8 cellular contexts compared by ENCODE assay signal in genomic region chr3:168094877-168095610, GRCh38. TPM values are rescaled to one million over a fixed set of nuclear protein-coding genes. Genes with fewer than 3 reads are reported as not detected.
A peak's percentile ranks its signal among the peaks of the same experiment; 100 is the strongest.
DNase-seq lines count a peak whose midpoint lies in the region; ATAC-seq and TF ChIP-seq lines count a peak whose summit lies in the region.

No MANE protein-coding gene starts in this region.

- peaks cover 48% of the 10 kb centered on the region for H3K27me3 Mint-ChIP-seq in activated CD4-positive, alpha-beta T cell treated with anti-CD3 and anti-CD28 coated beads, Interleukin-2, amount 10 ng/mL, durations not matched to agents 7 days and 5 days

- peak overlapping the region; percentile 73 to 89 for H3K4ac ChIP-seq in mesenchymal stem cell (ENCODE audit: low read depth in 1 of 2, low read length in 2 of 2)

- H3K36me3 ChIP-seq in endocrine pancreas (ENCODE audit: control insufficient read depth, insufficient read depth, low read length) (no peaks in the 10 kb centered on the region), mesenchymal stem cell (ENCODE audit: control insufficient read depth in 1 of 2, insufficient read depth in 2 of 2, low read depth in 1 of 2, low read length in 2 of 2) (no peaks in the 10 kb centered on the region)

- CTCF ChIA-PET in activated CD4-positive, alpha-beta T cell treated with anti-CD3 and anti-CD28 coated beads, Interleukin-2, amount 10 ng/mL, durations not matched to agents 7 days and 5 days (lab: Charles Lee): no interaction called here

- TF ChIP-seq CTCF in AG10803 (conservative IDR thresholded peaks at IDR 0.05; ENCODE audit: low read length): peak; percentile 45

- peak overlapping the region in 1 of 2 experiments; percentile 95 for H3K14ac ChIP-seq in mesenchymal stem cell (ENCODE audit: low read length in 2 of 2)

- no peaks in the 10 kb centered on the region for H3K36me3 Mint-ChIP-seq in activated CD4-positive, alpha-beta T cell treated with anti-CD3 and anti-CD28 coated beads, Interleukin-2, amount 10 ng/mL, durations not matched to agents 7 days and 5 days (ENCODE audit: low read depth)

- no peak overlapping the region for H2AK5ac ChIP-seq in mesenchymal stem cell (ENCODE audit: low read length, severe bottlenecking)

- under 1% methylated on average over 62 of the region's 70 CpGs for WGBS in mesenchymal stem cell

- peak overlapping the region; percentile 92 for H2BK5ac ChIP-seq in mesenchymal stem cell (ENCODE audit: low read depth, low read length, poor library complexity, severe bottlenecking)

- POLR2A ChIA-PET in activated CD4-positive, alpha-beta T cell treated with anti-CD3 and anti-CD28 coated beads, Interleukin-2, amount 10 ng/mL, durations not matched to agents 7 days and 5 days (lab: Charles Lee): no interaction called here

- H3K23ac ChIP-seq in mesenchymal stem cell (ENCODE audit: low read length in 2 of 2): peak overlapping the region in 1 of 2 experiments; percentile 99

- peaks cover 14% of the 10 kb centered on the region for H3K4me1 Mint-ChIP-seq in activated CD4-positive, alpha-beta T cell treated with anti-CD3 and anti-CD28 coated beads, Interleukin-2, amount 10 ng/mL, durations not matched to agents 7 days and 5 days

- H3K4me1 ChIP-seq in endocrine pancreas (ENCODE audit: control insufficient read depth, insufficient read depth, low read length) (peaks cover 36% of the 10 kb centered on the region), mesenchymal stem cell (ENCODE audit: control insufficient read depth, insufficient read depth, low read depth, low read length) (peaks cover 1% of the 10 kb centered on the region)

- peak overlapping the region; percentile 61 for H2BK120ac ChIP-seq in mesenchymal stem cell (ENCODE audit: low read depth, low read length)

- H3K9me3 Mint-ChIP-seq in activated CD4-positive, alpha-beta T cell treated with anti-CD3 and anti-CD28 coated beads, Interleukin-2, amount 10 ng/mL, durations not matched to agents 7 days and 5 days: no peaks in the 10 kb centered on the region

- peak overlapping the region; percentile 97 for H2AFZ ChIP-seq in mesenchymal stem cell (ENCODE audit: low read depth, low read length)

- H3K4me3 ChIP-seq in AG10803 (ENCODE audit: low read length): peak overlapping the region; percentile 91
- peak overlapping the region; percentile 70 for H3K4me3 ChIP-seq in endocrine pancreas (ENCODE audit: control insufficient read depth, insufficient read depth, low read length)
- H3K4me3 ChIP-seq in mesenchymal stem cell (ENCODE audit: insufficient read depth in 1 of 2, low read depth in 1 of 2, low read length in 2 of 2): peak overlapping the region; percentile 98 to 99

- peak overlapping the region; percentile 81 for H3K27ac ChIP-seq in mesenchymal stem cell (ENCODE audit: low read length, poor library complexity, severe bottlenecking)

- peak overlapping the region; percentile 73 for H3K4me3 Mint-ChIP-seq in activated CD4-positive, alpha-beta T cell treated with anti-CD3 and anti-CD28 coated beads, Interleukin-2, amount 10 ng/mL, durations not matched to agents 7 days and 5 days

- peak; percentile 55 for DNase-seq in AG10803 (ENCODE audit: low read depth)
- peak; percentile 29 for DNase-seq in NCI-H2081 treated with DMSO at 0.1 percent for 48 hours (lab: John Stamatoyannopoulos, UW)
- DNase-seq in activated CD4-positive, alpha-beta T cell treated with anti-CD3 and anti-CD28 coated beads, Interleukin-2, amount 10 ng/mL, durations not matched to agents 7 days and 5 days: peak; percentile 40
- DNase-seq in mesenchymal stem cell: peak; percentile 91
- DNase-seq in stimulated activated CD8-positive, alpha-beta memory T cell treated with anti-CD3 and anti-CD28 coated beads, Interleukin-7, amount 100 ng/mL, for 48 hours (ENCODE audit: extremely low read depth in 1 of 2, low read depth in 1 of 2): peak; percentile 18 to 20

- H3K27ac Mint-ChIP-seq in activated CD4-positive, alpha-beta T cell treated with anti-CD3 and anti-CD28 coated beads, Interleukin-2, amount 10 ng/mL, durations not matched to agents 7 days and 5 days: no peak overlapping the region

- H3K27me3 ChIP-seq in endocrine pancreas (ENCODE audit: control insufficient read depth, insufficient read depth, low read length) (no peaks in the 10 kb centered on the region), mesenchymal stem cell (ENCODE audit: control insufficient read depth in 1 of 2, insufficient read depth in 1 of 2, low read length in 2 of 2) (no peaks in the 10 kb centered on the region)

- H3K9me3 ChIP-seq in endocrine pancreas (ENCODE audit: control insufficient read depth, low read length) (no peaks in the 10 kb centered on the region), mesenchymal stem cell (ENCODE audit: control insufficient read depth, low read length) (no peaks in the 10 kb centered on the region)

- H2BK15ac ChIP-seq in mesenchymal stem cell (ENCODE audit: low read depth, poor library complexity, severe bottlenecking): peak overlapping the region; percentile 75

- peak overlapping the region; percentile 87 to 98 for H3K18ac ChIP-seq in mesenchymal stem cell (ENCODE audit: low read depth in 1 of 2, low read length in 2 of 2)

- ATAC-seq in GM18511 (IDR thresholded peaks at IDR 0.05; ENCODE audit: unreplicated experiment) (peak; percentile 49), HG02938 (IDR thresholded peaks at IDR 0.05; ENCODE audit: unreplicated experiment) (peak; percentile 52)

- H4K8ac ChIP-seq in mesenchymal stem cell (ENCODE audit: low read length): peak overlapping the region; percentile 29

- H2BK12ac ChIP-seq in mesenchymal stem cell (ENCODE audit: low read length in 2 of 2): peak overlapping the region in 1 of 2 experiments; percentile 59

- peak overlapping the region; percentile 69 for H4K91ac ChIP-seq in mesenchymal stem cell (ENCODE audit: low read length)

- peak overlapping the region; percentile 96 for H3K4me2 ChIP-seq in mesenchymal stem cell (ENCODE audit: low read length, poor library complexity, severe bottlenecking)

- H3K9ac ChIP-seq in endocrine pancreas (ENCODE audit: control insufficient read depth, insufficient read depth, low read length): peak overlapping the region; percentile 42
- peak overlapping the region; percentile 90 for H3K9ac ChIP-seq in mesenchymal stem cell (ENCODE audit: low read length)

- peaks cover 3% of the 10 kb centered on the region for H3K79me1 ChIP-seq in mesenchymal stem cell (replicated peaks; ENCODE audit: low read length, poor library complexity, severe bottlenecking)

RNA-seq across cellular contexts. Expression of gene GOLIM4, which starts 0.7 kb away (rescaled TPM):
- total RNA-seq in activated CD4-positive, alpha-beta T cell treated with anti-CD3 and anti-CD28 coated beads, Interleukin-2, amount 10 ng/mL, durations not matched to agents 7 days and 5 days: 1 to 10 TPM; 1.6 to 1.7 TPM
- 62.8 TPM for polyA plus RNA-seq in mesenchymal stem cell (2013, experiment 1 of 2)
- polyA plus RNA-seq in mesenchymal stem cell (2013, experiment 2 of 2): 61.7 TPM

Comparison
In these comparisons a context has a peak if more than half of its experiments do, and no peak if none do; other contexts are left out.
1. Peak in every context shown above with its lines: DNase-seq, ATAC-seq, H3K4me3 ChIP-seq and H3K27ac ChIP-seq.
2. DNase-seq: peak in every context shown above with its lines; median percentile 91 in mesenchymal stem cell; 55 in AG10803; 40 in activated CD4-positive, alpha-beta T cell treated with anti-CD3 and anti-CD28 coated beads, Interleukin-2, amount 10 ng/mL, durations not matched to agents 7 days and 5 days; 29 in NCI-H2081 treated with DMSO at 0.1 percent for 48 hours; 19 in stimulated activated CD8-positive, alpha-beta memory T cell treated with anti-CD3 and anti-CD28 coated beads, Interleukin-7, amount 100 ng/mL, for 48 hours.